17 cellular contexts compared by ENCODE assay signal in genomic region chr2:42942990-42943493, GRCh38.
"Had no signal": no experiment of that assay in that cellular context is flagged by ENCODE, and none has a peak within 500 bp of the region (broad histone marks: within the 10 kb centered on the region; RNA-seq: fewer than 3 reads in every experiment).

No MANE protein-coding gene starts in this region.

- H3K4me3 Mint-ChIP-seq: central memory CD8-positive, alpha-beta T cell; effector memory CD8-positive, alpha-beta T cell; mesothelial cell of epicardium; natural killer cell; neural progenitor cell had no signal

- H3K27ac ChIP-seq: epithelial cell of prostate, esophagus muscularis mucosa, hepatocyte, neural progenitor cell, psoas muscle had no signal

- H3K36me3 Mint-ChIP-seq: mesothelial cell of epicardium, natural killer cell, neural progenitor cell had no signal

- H3K4me3 ChIP-seq: esophagus muscularis mucosa, hepatocyte, neural progenitor cell, psoas muscle had no signal

- H3K9me3 Mint-ChIP-seq: central memory CD8-positive, alpha-beta T cell; effector memory CD8-positive, alpha-beta T cell; mesothelial cell of epicardium; natural killer cell had no signal

- H3K27me3 Mint-ChIP-seq: central memory CD8-positive, alpha-beta T cell; effector memory CD8-positive, alpha-beta T cell had no signal

- H3K9me3 ChIP-seq: esophagus muscularis mucosa, psoas muscle had no signal

- H3K27me3 ChIP-seq: esophagus muscularis mucosa, hepatocyte, neural progenitor cell had no signal

- H3K27ac Mint-ChIP-seq: effector memory CD8-positive, alpha-beta T cell; mesothelial cell of epicardium; neural progenitor cell had no signal

- H3K4me1 ChIP-seq: neural progenitor cell had no signal

- H3K36me3 ChIP-seq: esophagus muscularis mucosa, neural progenitor cell had no signal

- ATAC-seq: effector memory CD8-positive, alpha-beta T cell; left colon; natural killer cell; psoas muscle had no signal

- DNase-seq: effector memory CD8-positive, alpha-beta T cell; kidney; left colon; natural killer cell; occipital lobe; psoas muscle; retina; small intestine; stimulated activated CD4-positive, alpha-beta T cell treated with anti-CD3 and anti-CD28 coated beads, Interleukin-12 subunit alpha, Interleukin-12 subunit beta, amount 100 ng/mL, for 4 hours; stimulated activated naive CD4-positive, alpha-beta T cell treated with Interleukin-2 at 50 U/mL for 16 hours; trophoblast cell had no signal
